Comparison of ENCODE assay signal across 9 cellular contexts in the genomic region with DNA sequence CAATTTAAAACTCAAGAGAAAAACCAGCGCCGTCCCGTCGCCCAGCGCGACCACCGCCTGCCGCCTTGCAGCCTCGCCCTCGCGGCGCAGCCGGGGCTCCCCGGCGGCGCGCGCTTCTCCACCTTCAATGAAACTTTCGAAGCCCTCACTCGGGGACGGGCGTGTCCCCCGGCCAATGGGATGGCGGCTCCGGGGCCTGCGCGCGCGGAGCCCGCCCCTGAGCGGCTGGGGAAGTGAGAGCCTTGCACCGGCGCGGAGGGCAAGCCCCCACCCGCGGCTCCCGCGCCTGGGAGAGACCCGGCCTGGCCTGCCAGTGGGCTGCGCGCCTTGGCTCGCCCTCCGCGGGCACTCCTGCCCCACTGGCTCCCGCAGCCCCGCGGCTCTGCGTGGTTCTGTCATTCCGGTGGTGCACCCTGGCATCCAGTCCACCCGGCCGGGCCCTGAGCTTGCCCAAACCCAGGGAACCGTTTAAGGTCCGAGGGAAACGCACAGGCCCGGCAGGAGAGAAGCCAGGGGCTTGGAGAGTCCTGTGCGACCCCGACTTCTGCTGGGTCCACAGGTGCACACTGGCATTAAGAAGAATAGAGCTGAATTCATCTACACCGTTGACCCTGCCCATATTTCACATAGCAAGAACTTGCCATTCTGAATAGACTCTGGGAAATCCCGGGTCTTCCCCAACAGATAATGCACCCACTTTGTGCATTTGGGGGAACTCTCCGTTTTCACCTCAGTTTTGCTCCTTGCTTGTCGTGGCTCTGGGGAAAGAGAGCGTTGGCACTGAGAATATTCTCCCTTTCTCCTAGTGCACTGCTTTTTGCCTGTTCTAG. TPM values are rescaled to one million over a fixed set of nuclear protein-coding genes. Genes with fewer than 3 reads are reported as not detected.
DNase-seq lines count a peak whose midpoint lies in the region; ATAC-seq, FAIRE-seq and TF ChIP-seq lines count a peak whose summit lies in the region.
"Had no signal": no experiment of that assay in that cellular context is flagged by ENCODE, and none has a peak within 500 bp of the region (broad histone marks: within the 10 kb centered on the region; RNA-seq: fewer than 3 reads in every experiment).

A gene (minus strand): TSS at position 129 of the 830 bp plus-strand sequence. CDS start 981 bp downstream, outside the sequence.

- no peak within 1 kb of the TSS for H3K27ac ChIP-seq in Panc1 (ENCODE audit: low read length)

- DNase-seq in GM12892 (ENCODE audit: insufficient read length) (peak; percentile 83), H7 (peak; percentile 97), Panc1 (ENCODE audit: low read depth, low spot score) (no peak), foreskin fibroblast (peak in 1 of 2 donors; percentile 68), nucleus accumbens (lab: John Stamatoyannopoulos, UW) (peak in 52 of 56 donors; percentile 11 to 89 (median 64)), COLO668 (lab: John Stamatoyannopoulos, UW; ENCODE audit: unreplicated experiment) (no peak), DMS153 (lab: John Stamatoyannopoulos, UW) (no peak)
- DNase-seq in activated effector memory CD4-positive, alpha-beta T cell treated with Interleukin-2 at 50 U/mL for 16 hours = no peak
- DNase-seq: activated B cell treated with CpG ODN at 0.5 μM for 24 hours had no signal

- POLR2A ChIA-PET in Panc1 (lab: Charles Lee) = no interaction called here

- intact Hi-C loops in Panc1 (cut with micrococcal nuclease; ENCODE audit: unreplicated experiment) = loop anchor here (10.0 kb wide), 1 partner anchor 585 kb away; no protein-coding TSS in a partner anchor

- H3K4me1 ChIP-seq in Panc1 (ENCODE audit: control insufficient read depth, insufficient read depth, low read length) = no peaks in the 10 kb centered on the region

- no TSS peak for BruUV-seq in Panc1 (replicated peaks; lab: Mats Ljungman, UMichigan)

- FAIRE-seq in GM12892 (lab: Jason Lieb, UNC) = no peak

- no peaks in the 10 kb centered on the region for H3K36me3 ChIP-seq in H7 (replicated peaks; ENCODE audit: control insufficient read depth, insufficient read depth, low read length)
- H3K36me3 ChIP-seq in Panc1 (ENCODE audit: control insufficient read depth, insufficient read depth, low read length) = no peaks in the 10 kb centered on the region

- H3K4me3 ChIP-seq in H7 (ENCODE audit: insufficient read depth, low read depth, low read length) = peak within 1 kb of the TSS; percentile 58
- H3K4me3 ChIP-seq in Panc1 (ENCODE audit: low read depth in 2 of 2, low read length in 2 of 2) = no peak within 1 kb of the TSS
- H3K4me3 ChIP-seq in foreskin fibroblast (ENCODE audit: low read depth in 1 of 2, low read length in 2 of 2) = peak within 1 kb of the TSS; percentile 47 to 60

- TF ChIP-seq POLR2A in GM12892 (IDR thresholded peaks at IDR 0.05; ENCODE audit: low read depth, low read length) = peak; percentile 46; the same call in 1 of the 2 replicates

- TF ChIP-seq CTCF in Panc1 (IDR thresholded peaks at IDR 0.05) (no peak), foreskin fibroblast (IDR thresholded peaks at IDR 0.05; ENCODE audit: low read depth, low read length) (no peak)

- no peaks in the 10 kb centered on the region for H3K9me3 ChIP-seq in Panc1 (ENCODE audit: control insufficient read depth, insufficient read depth, low read depth, low read length)

- in situ Hi-C loops in Panc1 (cut with HindIII; ENCODE audit: low pct_unique_long_range_greater_than_20kb, low sequenced_read_pairs) = no loop called here

- CTCF ChIA-PET in Panc1 (lab: Charles Lee) = no interaction called here

- peaks cover 40% of the 10 kb centered on the region for H3K27me3 ChIP-seq in H7 (ENCODE audit: control insufficient read depth, insufficient read depth, low read length)
- peaks cover 5% of the 10 kb centered on the region; the same call in 1 of the 2 replicates for H3K27me3 ChIP-seq in Panc1 (ENCODE audit: control insufficient read depth, insufficient read depth, low read length)

- peak; percentile 75 for ATAC-seq in Panc1

RNA-seq across cellular contexts. Expression of the gene that starts here (rescaled TPM):
- polyA plus RNA-seq in GM12892 (2012; ENCODE audit: missing spikeins) = 28.0 TPM
- 3.0 and 6.5 TPM in 2 replicates for total RNA-seq in H7 (2014; rRNA removed; shearing (Covaris generic))
- 0.57 TPM for total RNA-seq in Panc1 (2021; ENCODE audit: unreplicated experiment)
- polyA plus RNA-seq in Panc1 (2012; ENCODE audit: insufficient read length) = 0.12 TPM
- total RNA-seq: activated B cell treated with CpG ODN at 0.5 μM for 24 hours had no signal

Comparison
In these comparisons a context has a peak if more than half of its experiments do, and no peak if none do; other contexts are left out.
1. Peak in ATAC-seq in Panc1; RNA of the gene not detected or under 1 TPM.
2. DNase-seq: peak in GM12892 (single experiment), H7 (single experiment) and nucleus accumbens (52 of 56); none in Panc1 (single experiment), COLO668 (single experiment), activated effector memory CD4-positive, alpha-beta T cell treated with Interleukin-2 at 50 U/mL for 16 hours (single experiment) and DMS153 (single experiment).
3. H3K4me3 ChIP-seq: peak in H7 (single experiment) and foreskin fibroblast (2 of 2); none in Panc1 (0 of 2).